ENCODE assay signal across 18 cellular contexts in genomic region chr1:82099170-82099569, GRCh38.
DNase-seq lines count a peak whose midpoint lies in the region; ATAC-seq, FAIRE-seq and TF ChIP-seq lines count a peak whose summit lies in the region.
"Had no signal": no experiment of that assay in that cellular context is flagged by ENCODE, and none has a peak within 500 bp of the region (broad histone marks: within the 10 kb centered on the region; RNA-seq: fewer than 3 reads in every experiment).

No MANE protein-coding gene starts in this region.

- no peaks in the 10 kb centered on the region for H3K9me2 ChIP-seq in SU-DHL-6 (replicated peaks; ENCODE audit: insufficient read depth, low read length)

- H3K36me3 ChIP-seq in right lobe of liver (no peaks in the 10 kb centered on the region), HepG2 (replicated peaks in 1 of 2; ENCODE audit: control insufficient read depth in 1 of 2, insufficient read depth in 2 of 2, low read length in 2 of 2) (no peaks in the 10 kb centered on the region), SU-DHL-6 (ENCODE audit: low read length) (no peaks in the 10 kb centered on the region)
- H3K36me3 ChIP-seq: BLaER1 had no signal

- H2AFZ ChIP-seq in HepG2 (ENCODE audit: low read length), result no peak overlapping the region
- peak overlapping the region; percentile 11 for H2AFZ ChIP-seq in SU-DHL-6 (ENCODE audit: low read depth, low read length, severe bottlenecking)
- H2AFZ ChIP-seq: GM23338 had no signal

- H3K9me3 ChIP-seq in right lobe of liver (no peaks in the 10 kb centered on the region), HepG2 (ENCODE audit: low read length) (peaks cover 55% of the 10 kb centered on the region; the same call in 1 of the 2 replicates), SU-DHL-6 (ENCODE audit: insufficient read depth, low read length) (no peaks in the 10 kb centered on the region)
- H3K9me3 ChIP-seq: BLaER1 had no signal

- intact Hi-C loops in right lobe of liver (cut with DNase I), result no loop called here
- intact Hi-C loops in HepG2 (cut with micrococcal nuclease; ENCODE audit: unreplicated experiment), result no loop called here

- no peaks in the 10 kb centered on the region for H3K27me3 ChIP-seq in right lobe of liver
- H3K27me3 ChIP-seq in HepG2 (ENCODE audit: control insufficient read depth in 1 of 2, insufficient read depth in 2 of 2, low read length in 2 of 2), result no peaks in the 10 kb centered on the region; a peak in 1 of 5 replicates
- no peaks in the 10 kb centered on the region for H3K27me3 ChIP-seq in SU-DHL-6 (ENCODE audit: low read length)
- H3K27me3 ChIP-seq: BLaER1 had no signal

- H3K79me2 ChIP-seq in HepG2 (ENCODE audit: insufficient read depth, low read length) (no peaks in the 10 kb centered on the region), SU-DHL-6 (ENCODE audit: insufficient read depth, low read length) (no peaks in the 10 kb centered on the region)

- H3K4me2 ChIP-seq in HepG2 (ENCODE audit: low read depth, low read length) (no peak overlapping the region), SU-DHL-6 (ENCODE audit: low read depth, low read length, poor library complexity, severe bottlenecking) (no peak overlapping the region)
- H3K4me2 ChIP-seq: BLaER1, GM23338 had no signal

- TF ChIP-seq EP300 in HepG2 (IDR thresholded peaks at IDR 0.05; ENCODE audit: low read depth in 2 of 2, low read length in 2 of 2) (no peak), HepG2 (CRISPR knock-in tag; IDR thresholded peaks at IDR 0.05; ENCODE audit: borderline replicate concordance) (no peak)

- no peaks in the 10 kb centered on the region for H3F3A ChIP-seq in SU-DHL-6 (ENCODE audit: insufficient read depth)

- no peak for DNase-seq in right lobe of liver
- DNase-seq in HepG2 (ENCODE audit: low spot score), result no peak
- no peak for DNase-seq in left lobe of liver (ENCODE audit: low spot score)
- no peak for DNase-seq in activated CD8-positive, alpha-beta memory T cell treated with anti-CD3 and anti-CD28 coated beads, Interleukin-2, amount 50 U/mL, for 4 hours
- DNase-seq in NCI-H1092 treated with DMSO at 0.1 percent for 48 hours (lab: John Stamatoyannopoulos, UW), result no peak
- DNase-seq: 8988T; Calu3; CD8-positive, alpha-beta T cell; H7; HFFc6 had no signal

- no peak overlapping the region for H3K9ac ChIP-seq in HepG2 (ENCODE audit: insufficient read depth, low read depth, low read length)
- no peak overlapping the region for H3K9ac ChIP-seq in SU-DHL-6 (ENCODE audit: low read length)
- H3K9ac ChIP-seq: BLaER1 had no signal

- CTCF ChIA-PET in HepG2 (lab: Yijun Ruan, JAX; ENCODE audit: low intra/inter-chr PET ratio, low total read pairs), result no interaction called here

- in situ Hi-C loops in HepG2 (cut with HindIII; ENCODE audit: extremely low pct_ligation_motif_present, low pct_unique_long_range_greater_than_20kb), result no loop called here

- peak in 3 of 4 donors; percentile 34 to 68 (median 48) for ATAC-seq in right lobe of liver
- ATAC-seq in HepG2, result no peak
- peak; percentile 81 for ATAC-seq in left lobe of liver
- no peak for ATAC-seq in GM21528 (IDR thresholded peaks at IDR 0.05; ENCODE audit: low FRiP score, unreplicated experiment)
- ATAC-seq: CD8-positive, alpha-beta T cell; GM23338; HCT116 had no signal

- TF ChIP-seq POLR2A in right lobe of liver (IDR thresholded peaks at IDR 0.05) (no peak), HepG2 (IDR thresholded peaks at IDR 0.05; ENCODE audit: insufficient read depth in 1 of 2, low read depth in 2 of 2, low read length in 2 of 2) (no peak)

- no TSS peak for BruUV-seq in HepG2 (replicated peaks; lab: Mats Ljungman, UMichigan)

- POLR2A ChIA-PET in HepG2 (lab: Yijun Ruan, JAX), result no interaction called here

- H3K4me3 ChIP-seq in right lobe of liver (no peak overlapping the region), HepG2 (replicated peaks in 1 of 3; ENCODE audit: insufficient read depth in 1 of 3, low read depth in 2 of 3, low read length in 3 of 3) (no peak overlapping the region), SU-DHL-6 (ENCODE audit: insufficient read depth, low read length, poor library complexity, severe bottlenecking) (no peak overlapping the region)
- H3K4me3 ChIP-seq: BLaER1, GM23338 had no signal

- FAIRE-seq in HepG2 (lab: Jason Lieb, UNC), result no peak
- FAIRE-seq: G401.6, GM12891, GM19239 had no signal

- TF ChIP-seq CTCF in right lobe of liver (IDR thresholded peaks at IDR 0.05) (no peak), HepG2 (CRISPR knock-in tag; IDR thresholded peaks at IDR 0.05) (no peak), SU-DHL-6 (IDR thresholded peaks at IDR 0.05; ENCODE audit: insufficient read depth, low read length, poor library complexity, severe bottlenecking) (no peak)

- no peak overlapping the region for H3K27ac ChIP-seq in right lobe of liver
- no peak overlapping the region for H3K27ac ChIP-seq in HepG2 (ENCODE audit: extremely low read length, insufficient read depth, low read length)
- no peak overlapping the region for H3K27ac ChIP-seq in SU-DHL-6 (ENCODE audit: low read depth, low read length)
- H3K27ac ChIP-seq: BLaER1 had no signal

- no peak for TF ChIP-seq RAD21 in HepG2 (CRISPR knock-in tag; IDR thresholded peaks at IDR 0.05)

- H3K4me1 ChIP-seq in right lobe of liver, result no peaks in the 10 kb centered on the region
- no peaks in the 10 kb centered on the region for H3K4me1 ChIP-seq in HepG2 (ENCODE audit: insufficient read depth, low read length)
- H3K4me1 ChIP-seq: BLaER1 had no signal

- H4K20me1 ChIP-seq in HepG2 (ENCODE audit: insufficient read depth, low read length) (no peaks in the 10 kb centered on the region), SU-DHL-6 (ENCODE audit: low read depth, low read length) (no peaks in the 10 kb centered on the region)
- H4K20me1 ChIP-seq: BLaER1 had no signal

- WGBS in right lobe of liver (ENCODE audit: insufficient coverage, low coverage, low lambda C conversion rate, missing lambda C conversion rate), result 25% methylated on average over 1 of the region's 1 CpG
- 0% methylated on average over 1 of the region's 1 CpG for WGBS in HepG2 (ENCODE audit: low lambda C conversion rate)

TF ChIP-seq in HepG2, 621 proteins besides CTCF, POLR2A, EP300 and RAD21:
- TF ChIP-seq, protein P1, sequence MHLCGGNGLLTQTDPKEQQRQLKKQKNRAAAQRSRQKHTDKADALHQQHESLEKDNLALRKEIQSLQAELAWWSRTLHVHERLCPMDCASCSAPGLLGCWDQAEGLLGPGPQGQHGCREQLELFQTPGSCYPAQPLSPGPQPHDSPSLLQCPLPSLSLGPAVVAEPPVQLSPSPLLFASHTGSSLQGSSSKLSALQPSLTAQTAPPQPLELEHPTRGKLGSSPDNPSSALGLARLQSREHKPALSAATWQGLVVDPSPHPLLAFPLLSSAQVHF (CRISPR knock-in tag; IDR thresholded peaks at IDR 0.05), result no peak

Comparison
In these comparisons a context has a peak if more than half of its experiments do, and no peak if none do; other contexts are left out.
1. ATAC-seq: peak in right lobe of liver (3 of 4) and left lobe of liver (single experiment); none in HepG2 (single experiment) and GM21528 (single experiment).